ENCODE assay signal across 18 cellular contexts in the genomic region with DNA sequence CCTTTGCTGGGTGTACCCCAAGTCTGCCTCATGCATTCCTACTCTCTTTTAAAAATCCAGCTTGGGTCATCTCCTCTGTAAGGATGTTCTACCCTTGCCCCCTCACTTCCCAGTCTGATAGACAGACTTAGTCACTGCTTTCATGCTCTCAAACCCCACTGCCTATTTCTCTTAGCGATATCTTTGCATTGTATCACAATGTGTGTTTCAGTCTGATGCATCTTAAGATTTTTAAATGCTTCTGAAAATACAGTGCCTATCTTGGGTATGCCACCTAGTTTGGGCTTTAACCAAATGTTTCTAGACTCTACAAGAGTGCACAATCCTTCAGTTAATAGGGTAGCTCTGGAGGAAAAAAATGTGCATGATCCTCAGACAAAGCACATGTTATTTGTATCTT.
"Had no signal": no experiment of that assay in that cellular context is flagged by ENCODE, and none has a peak within 500 bp of the region (broad histone marks: within the 10 kb centered on the region; RNA-seq: fewer than 3 reads in every experiment).

No MANE protein-coding gene starts in this region.

- H3K9ac ChIP-seq: neural progenitor cell had no signal

- H2AFZ ChIP-seq: neural progenitor cell had no signal

- H3K36me3 Mint-ChIP-seq: neural progenitor cell had no signal

- ATAC-seq: effector memory CD8-positive, alpha-beta T cell had no signal

- H3K27me3 Mint-ChIP-seq: activated CD4-positive, alpha-beta T cell treated with anti-CD3 and anti-CD28 coated beads, Interleukin-2, amount 10 ng/mL, durations not matched to agents 7 days and 5 days; activated naive CD4-positive, alpha-beta T cell treated with anti-CD3 and anti-CD28 coated beads, Interleukin-2, amount 50 U/mL, for 24 hours; effector memory CD8-positive, alpha-beta T cell had no signal

- H3K27ac ChIP-seq: brain microvascular endothelial cell, dorsolateral prefrontal cortex, neural progenitor cell, WERI-Rb-1 had no signal

- H3K27me3 ChIP-seq: brain microvascular endothelial cell, dorsolateral prefrontal cortex, neural progenitor cell had no signal

- H3K36me3 ChIP-seq: brain microvascular endothelial cell, neural progenitor cell, thoracic aorta, WERI-Rb-1 had no signal

- H3K4me3 Mint-ChIP-seq: activated CD4-positive, alpha-beta T cell treated with anti-CD3 and anti-CD28 coated beads, Interleukin-2, amount 10 ng/mL, durations not matched to agents 7 days and 5 days; activated naive CD4-positive, alpha-beta T cell treated with anti-CD3 and anti-CD28 coated beads, Interleukin-2, amount 50 U/mL, for 24 hours; effector memory CD8-positive, alpha-beta T cell; neural progenitor cell had no signal

- DNase-seq: activated CD4-positive, alpha-beta T cell treated with anti-CD3 and anti-CD28 coated beads, Interleukin-2, amount 10 ng/mL, durations not matched to agents 7 days and 5 days; activated CD4-positive, CD25-positive, alpha-beta regulatory T cell treated with anti-CD3 and anti-CD28 coated beads, Interleukin-2, amount 50 U/mL, for 72 hours; activated gamma-delta T cell treated with Interleukin-2 at 50 U/mL for 16 hours; activated T-cell treated with anti-CD3 and anti-CD28 coated beads, Interleukin-2, amount 50 U/mL, for 1 hour; anterior cingulate cortex; brain microvascular endothelial cell; central memory CD4-positive, alpha-beta T cell; dorsolateral prefrontal cortex; effector memory CD8-positive, alpha-beta T cell; left ventricle myocardium superior; mesendoderm; stimulated activated CD4-positive, alpha-beta T cell treated with anti-CD3 and anti-CD28 coated beads, Interleukin-4, amount 100 ng/mL, for 1 hour; stimulated activated naive CD4-positive, alpha-beta T cell treated with Interleukin-2 at 50 U/mL for 16 hours; WERI-Rb-1 had no signal

- H3K9me3 Mint-ChIP-seq: activated naive CD4-positive, alpha-beta T cell treated with anti-CD3 and anti-CD28 coated beads, Interleukin-2, amount 50 U/mL, for 24 hours; neural progenitor cell had no signal

- H3K4me2 ChIP-seq: neural progenitor cell had no signal

- H3K9me3 ChIP-seq: mucosa of descending colon, thoracic aorta had no signal

- H3K27ac Mint-ChIP-seq: activated CD4-positive, alpha-beta T cell treated with anti-CD3 and anti-CD28 coated beads, Interleukin-2, amount 10 ng/mL, durations not matched to agents 7 days and 5 days; activated naive CD4-positive, alpha-beta T cell treated with anti-CD3 and anti-CD28 coated beads, Interleukin-2, amount 50 U/mL, for 24 hours; effector memory CD8-positive, alpha-beta T cell; neural progenitor cell had no signal

- H3K4me3 ChIP-seq: dorsolateral prefrontal cortex, mucosa of descending colon, neural progenitor cell, thoracic aorta had no signal
